11 cellular contexts compared by ENCODE assay signal in genomic region chr11:73344191-73344607, GRCh38. TPM values are rescaled to one million over a fixed set of nuclear protein-coding genes. Genes with fewer than 3 reads are reported as not detected.
DNase-seq lines count a peak whose midpoint lies in the region; ATAC-seq and TF ChIP-seq lines count a peak whose summit lies in the region.
"Had no signal": no experiment of that assay in that cellular context is flagged by ENCODE, and none has a peak within 500 bp of the region (broad histone marks: within the 10 kb centered on the region; RNA-seq: fewer than 3 reads in every experiment).

No MANE protein-coding gene starts in this region.

- in situ Hi-C loops in transverse colon (cut with MboI; ENCODE audit: low pct_ligation_motif_present in 1 of 4, low pct_unique_long_range_greater_than_20kb in 1 of 4, low sequenced_read_pairs in 3 of 4) = loop anchor here in 1 of 4 donors (5.0 to 10.0 kb wide), 2 partner anchors 37 to 51 kb away; partner anchors contain the start of gene ARHGEF17

- H3K4me1 Mint-ChIP-seq in osteocyte (ENCODE audit: unreplicated experiment) = peaks cover 19% of the 10 kb centered on the region
- H3K4me1 Mint-ChIP-seq: memory B cell had no signal

- H3K27ac Mint-ChIP-seq in osteocyte (ENCODE audit: unreplicated experiment) = peak overlapping the region; percentile 23
- H3K27ac Mint-ChIP-seq: memory B cell had no signal

- DNase-seq in SHP77 (lab: John Stamatoyannopoulos, UW) (peak; percentile 27 to 47), SHP77 treated with DMSO at 0.1 percent for 48 hours (lab: John Stamatoyannopoulos, UW) (no peak), heart right ventricle (peak; percentile 56), osteocyte (ENCODE audit: extremely low spot score, unreplicated experiment) (no peak), vagina (ENCODE audit: extremely low spot score in 2 of 2) (no peak), transverse colon (no peak)
- DNase-seq: ACHN had no signal

- no peaks in the 10 kb centered on the region for H3K9me3 Mint-ChIP-seq in osteocyte (ENCODE audit: unreplicated experiment)
- H3K9me3 Mint-ChIP-seq: memory B cell had no signal

- TF ChIP-seq POLR2A in vagina (IDR thresholded peaks at IDR 0.05) (no peak), transverse colon (IDR thresholded peaks at IDR 0.05) (no peak)

- H3K9me3 ChIP-seq in heart right ventricle = no peaks in the 10 kb centered on the region
- no peaks in the 10 kb centered on the region for H3K9me3 ChIP-seq in vagina
- H3K9me3 ChIP-seq in transverse colon = no peaks in the 10 kb centered on the region

- TF ChIP-seq EP300 in transverse colon (IDR thresholded peaks at IDR 0.05; ENCODE audit: low read depth) = no peak

- WGBS in heart right ventricle, 2 donors = 45 to 55% methylated on average over 20 of the region's 20 CpGs
- WGBS in transverse colon (ENCODE audit: low coverage in 1 of 2), 2 donors = 82% methylated on average over 15 of the region's 20 CpGs; no CpG with 5 or more reads in 1 of the 2 donors

- intact Hi-C loops in heart right ventricle (cut with DNase I) = no loop called here
- intact Hi-C loops in vagina (cut with DNase I) = no loop called here
- intact Hi-C loops in transverse colon (cut with DNase I; ENCODE audit: low total_unique reads) = no loop called here

- ATAC-seq in heart right ventricle = peak; percentile 10 to 80 (median 57)
- no peak for ATAC-seq in GM21390 (IDR thresholded peaks at IDR 0.05; ENCODE audit: unreplicated experiment)
- ATAC-seq in GM19035 (IDR thresholded peaks at IDR 0.05; ENCODE audit: unreplicated experiment) = no peak

- H3K27me3 ChIP-seq in heart right ventricle (no peaks in the 10 kb centered on the region), vagina (no peaks in the 10 kb centered on the region), transverse colon (no peaks in the 10 kb centered on the region)

- H3K4me1 ChIP-seq in heart right ventricle (peaks cover 8 to 64% (median 25%) of the 10 kb centered on the region in 9 donors), vagina (peaks cover 34% of the 10 kb centered on the region), transverse colon (peaks cover 5 to 26% (median 17%) of the 10 kb centered on the region in 4 donors)

- H3K36me3 Mint-ChIP-seq in osteocyte (ENCODE audit: unreplicated experiment) = peaks cover 2% of the 10 kb centered on the region
- H3K36me3 Mint-ChIP-seq: memory B cell had no signal

- H3K27ac ChIP-seq in heart right ventricle (peak overlapping the region in 4 of 10 donors; percentile 22 to 53 (median 26)), vagina (peak overlapping the region; percentile 6), transverse colon (peak overlapping the region in 2 of 4 donors; percentile 8 to 30)

- no peaks in the 10 kb centered on the region for H3K27me3 Mint-ChIP-seq in osteocyte (ENCODE audit: unreplicated experiment)

- peaks cover 0 to 28% (median 0%) of the 10 kb centered on the region in 9 donors for H3K36me3 ChIP-seq in heart right ventricle
- no peaks in the 10 kb centered on the region for H3K36me3 ChIP-seq in vagina
- no peaks in the 10 kb centered on the region for H3K36me3 ChIP-seq in transverse colon

- peak overlapping the region in 1 of 10 donors; percentile 17 for H3K4me3 ChIP-seq in heart right ventricle
- H3K4me3 ChIP-seq in vagina = peak overlapping the region in 1 of 2 donors; percentile 48
- no peak overlapping the region for H3K4me3 ChIP-seq in transverse colon
- H3K4me3 ChIP-seq: smooth muscle cell had no signal

- no peak overlapping the region for H3K4me3 Mint-ChIP-seq in osteocyte (ENCODE audit: unreplicated experiment)
- H3K4me3 Mint-ChIP-seq: memory B cell had no signal

- no peak for TF ChIP-seq CTCF in heart right ventricle (IDR thresholded peaks at IDR 0.05)
- TF ChIP-seq CTCF in osteocyte (IDR thresholded peaks at IDR 0.05) = no peak
- no peak for TF ChIP-seq CTCF in vagina (IDR thresholded peaks at IDR 0.05)
- no peak for TF ChIP-seq CTCF in transverse colon (IDR thresholded peaks at IDR 0.05)

RNA-seq across cellular contexts. Expression of gene RELT, which starts 32.0 kb away (rescaled TPM):
- 1 to 10 TPM; 1.0 to 9.2 (median 2.7) TPM for total RNA-seq in heart right ventricle
- polyA plus RNA-seq in heart right ventricle = 1 to 10 TPM; 2.0 to 5.6 TPM
- total RNA-seq in osteocyte = 3.3 and 4.1 TPM in 2 replicates
- 6.1 TPM for total RNA-seq in vagina
- total RNA-seq in transverse colon = 10 to 100 TPM in 1 of 4 donors, 1 to 10 TPM in 3; 2.0 to 10.1 (median 6.1) TPM

RNA-seq across cellular contexts. Expression of gene ARHGEF17, which starts 36.1 kb away (rescaled TPM):
- total RNA-seq in heart right ventricle (10 to 100 TPM; 39.2 to 67.4 (median 52.2) TPM), osteocyte (104 and 105 TPM in 2 replicates), vagina (32.9 TPM), transverse colon (10 to 100 TPM; 12.0 to 44.9 (median 27.1) TPM)
- polyA plus RNA-seq in heart right ventricle = 10 to 100 TPM; 38.6 to 44.3 TPM

Comparison
In these comparisons a context has a peak if more than half of its experiments do, and no peak if none do; other contexts are left out.
1. DNase-seq: peak in SHP77 (2 of 2) and heart right ventricle (2 of 2); none in SHP77 treated with DMSO at 0.1 percent for 48 hours (single experiment), osteocyte (single experiment), vagina (0 of 2) and transverse colon (single experiment).
2. ATAC-seq: peak in heart right ventricle (8 of 8); none in GM21390 (single experiment) and GM19035 (single experiment).